In genomic region chr1:177256153-177256814, GRCh38 we compare ENCODE assay signal across 8 cellular contexts.
A peak's percentile ranks its signal among the peaks of the same experiment; 100 is the strongest.
DNase-seq lines count a peak whose midpoint lies in the region; ATAC-seq and TF ChIP-seq lines count a peak whose summit lies in the region.

No MANE protein-coding gene starts in this region.

- TF ChIP-seq CTCF in glutamatergic neuron (IDR thresholded peaks at IDR 0.05; ENCODE audit: partially characterized antibody, unreplicated experiment): peak; percentile 64

- peak overlapping the region; percentile 47 for H3K4me3 Mint-ChIP-seq in glutamatergic neuron (ENCODE audit: unreplicated experiment)

- H3K9me3 Mint-ChIP-seq in glutamatergic neuron (ENCODE audit: unreplicated experiment): peaks cover 4% of the 10 kb centered on the region

- H3K36me3 Mint-ChIP-seq in glutamatergic neuron (ENCODE audit: unreplicated experiment): no peaks in the 10 kb centered on the region

- no peaks in the 10 kb centered on the region for H3K27me3 Mint-ChIP-seq in glutamatergic neuron (ENCODE audit: unreplicated experiment)

- in situ Hi-C loops in KBM-7 (cut with MboI; ENCODE audit: low pct_unique_long_range_greater_than_20kb, low sequenced_read_pairs): no loop called here

- peak overlapping the region; percentile 50 for H3K27ac Mint-ChIP-seq in glutamatergic neuron (ENCODE audit: unreplicated experiment)

- no peak for ATAC-seq in GM21360 (IDR thresholded peaks at IDR 0.05; ENCODE audit: unreplicated experiment)

- DNase-seq in stimulated activated CD4-positive, alpha-beta T cell treated with anti-CD3 and anti-CD28 coated beads, Interleukin-15, amount 100 ng/mL, for 24 hours: peak; percentile 27
- DNase-seq in stimulated activated CD4-positive, alpha-beta T cell treated with anti-CD3 and anti-CD28 coated beads, Interleukin-4, amount 100 ng/mL, for 1 hour: no peak
- DNase-seq in KBM-7 (peak; percentile 38), T1000 (lab: John Stamatoyannopoulos, UW) (peak; percentile 90), glutamatergic neuron (peak; percentile 71), pulmonary artery endothelial cell (ENCODE audit: low read depth, low spot score) (peak; percentile 2), NCI-H1436 treated with DMSO at 0.1 percent for 48 hours (lab: John Stamatoyannopoulos, UW) (no peak)

- H3K4me1 Mint-ChIP-seq in glutamatergic neuron (ENCODE audit: low read depth, unreplicated experiment): peaks cover 15% of the 10 kb centered on the region

Comparison
In these comparisons a context has a peak if more than half of its experiments do, and no peak if none do; other contexts are left out.
1. DNase-seq: peak in stimulated activated CD4-positive, alpha-beta T cell treated with anti-CD3 and anti-CD28 coated beads, Interleukin-15, amount 100 ng/mL, for 24 hours (single experiment), KBM-7 (single experiment), T1000 (single experiment), glutamatergic neuron (single experiment) and pulmonary artery endothelial cell (single experiment); none in stimulated activated CD4-positive, alpha-beta T cell treated with anti-CD3 and anti-CD28 coated beads, Interleukin-4, amount 100 ng/mL, for 1 hour (single experiment) and NCI-H1436 treated with DMSO at 0.1 percent for 48 hours (single experiment).